8 cellular contexts compared by ENCODE assay signal in the genomic region with DNA sequence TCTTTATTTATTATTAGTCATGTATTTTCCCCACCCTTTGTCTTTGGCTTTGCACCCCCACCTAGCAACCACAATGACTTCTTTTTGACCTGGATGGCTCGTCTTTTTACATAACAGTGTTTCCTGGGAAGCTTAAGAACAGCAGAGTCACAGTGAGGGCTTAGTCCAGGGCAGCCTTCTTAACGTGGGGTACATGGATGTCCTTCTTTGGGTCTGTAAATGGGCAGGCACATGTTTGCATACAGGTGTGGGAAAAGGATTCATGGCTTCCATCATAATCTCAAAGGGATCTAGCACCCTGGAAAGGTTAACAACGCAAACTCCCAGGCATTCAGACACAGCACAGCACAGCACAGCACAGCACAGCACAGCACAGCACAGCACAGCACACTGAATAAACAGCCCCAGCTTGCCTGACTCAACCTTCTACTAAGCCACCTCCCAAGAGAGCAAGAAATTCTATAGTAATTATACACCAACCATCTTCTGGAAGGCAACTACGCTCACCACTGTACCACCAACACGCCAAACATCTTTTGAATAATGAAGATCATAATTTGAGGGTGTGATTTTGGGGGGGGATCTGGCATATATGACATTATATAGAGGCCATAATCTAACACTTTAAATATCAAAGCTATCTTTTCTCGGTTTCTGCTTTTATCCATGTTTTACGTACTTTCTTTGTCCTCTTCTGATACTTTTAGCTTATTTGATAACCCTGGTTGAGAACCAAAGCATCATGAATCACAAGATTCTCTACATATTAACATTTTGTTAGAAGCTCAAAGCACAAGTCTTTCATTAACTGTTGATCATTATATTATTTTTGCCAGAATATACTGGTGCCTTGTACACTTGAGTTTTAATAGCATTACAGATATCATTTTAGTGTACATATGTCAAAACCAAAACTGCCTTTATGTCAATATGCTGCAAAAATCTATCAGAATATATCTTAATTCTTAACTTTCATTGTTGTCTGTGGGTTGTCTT.
DNase-seq lines count a peak whose midpoint lies in the region; ATAC-seq and TF ChIP-seq lines count a peak whose summit lies in the region.

No MANE protein-coding gene starts in this region.

- 65% methylated on average over 7 of the region's 7 CpGs for WGBS in suprapubic skin

- H3K4me1 ChIP-seq in suprapubic skin = peaks cover 68% of the 10 kb centered on the region

- peak overlapping the region; percentile 84 for H3K4me3 Mint-ChIP-seq in activated T-cell treated with anti-CD3 and anti-CD28 coated beads, Interleukin-2, amount 50 U/mL, for 4 hours
- H3K4me3 Mint-ChIP-seq in activated T-helper 17 cell treated with anti-CD3 and anti-CD28 coated beads, Interleukin-2, amount 50 U/mL, for 72 hours = peak overlapping the region; percentile 91

- no peak for TF ChIP-seq POLR2A in suprapubic skin (IDR thresholded peaks at IDR 0.05)

- peak overlapping the region; percentile 92 for H3K27ac Mint-ChIP-seq in activated T-helper 17 cell treated with anti-CD3 and anti-CD28 coated beads, Interleukin-2, amount 50 U/mL, for 72 hours

- no peak for TF ChIP-seq EP300 in suprapubic skin (IDR thresholded peaks at IDR 0.05)

- peak overlapping the region; percentile 91 for H3K27ac ChIP-seq in suprapubic skin

- no peaks in the 10 kb centered on the region for H3K9me3 ChIP-seq in suprapubic skin

- no peak for ATAC-seq in activated T-cell treated with anti-CD3 and anti-CD28 coated beads, Interleukin-2, amount 50 U/mL, for 4 hours
- no peak for ATAC-seq in activated T-helper 17 cell treated with anti-CD3 and anti-CD28 coated beads, Interleukin-2, amount 50 U/mL, for 72 hours (replicated peaks)
- no peak for ATAC-seq in GM21447 (IDR thresholded peaks at IDR 0.05; ENCODE audit: unreplicated experiment)
- ATAC-seq in GM18858 (IDR thresholded peaks at IDR 0.05; ENCODE audit: unreplicated experiment) = no peak

- peak overlapping the region; percentile 54 for H3K4me3 ChIP-seq in suprapubic skin

- H3K36me3 Mint-ChIP-seq in activated T-cell treated with anti-CD3 and anti-CD28 coated beads, Interleukin-2, amount 50 U/mL, for 4 hours (ENCODE audit: insufficient read depth) = peaks cover 76% of the 10 kb centered on the region
- H3K36me3 Mint-ChIP-seq in activated T-helper 17 cell treated with anti-CD3 and anti-CD28 coated beads, Interleukin-2, amount 50 U/mL, for 72 hours (ENCODE audit: low read depth) = peaks cover 100% of the 10 kb centered on the region

- H3K4me1 Mint-ChIP-seq in activated T-cell treated with anti-CD3 and anti-CD28 coated beads, Interleukin-2, amount 50 U/mL, for 4 hours (ENCODE audit: low read depth) = peaks cover 86% of the 10 kb centered on the region
- peaks cover 71% of the 10 kb centered on the region for H3K4me1 Mint-ChIP-seq in activated T-helper 17 cell treated with anti-CD3 and anti-CD28 coated beads, Interleukin-2, amount 50 U/mL, for 72 hours

- H3K36me3 ChIP-seq in suprapubic skin = no peaks in the 10 kb centered on the region

- H3K27me3 Mint-ChIP-seq in activated T-cell treated with anti-CD3 and anti-CD28 coated beads, Interleukin-2, amount 50 U/mL, for 4 hours (ENCODE audit: low read depth) = no peaks in the 10 kb centered on the region
- H3K27me3 Mint-ChIP-seq in activated T-helper 17 cell treated with anti-CD3 and anti-CD28 coated beads, Interleukin-2, amount 50 U/mL, for 72 hours = no peaks in the 10 kb centered on the region

- TF ChIP-seq CTCF in suprapubic skin (IDR thresholded peaks at IDR 0.05) = no peak

- no peaks in the 10 kb centered on the region for H3K27me3 ChIP-seq in suprapubic skin

- DNase-seq in activated T-cell treated with anti-CD3 and anti-CD28 coated beads, Interleukin-2, amount 50 U/mL, for 4 hours = no peak
- DNase-seq in activated T-cell treated with anti-CD3 and anti-CD28 coated beads for 4 hours (no peak), iPS DF 19.7 (ENCODE audit: low read depth, low spot score) (peak; percentile 59), suprapubic skin (ENCODE audit: low spot score in 2 of 2) (no peak), 8988T (no peak)

- H3K9me3 Mint-ChIP-seq in activated T-cell treated with anti-CD3 and anti-CD28 coated beads, Interleukin-2, amount 50 U/mL, for 4 hours = no peaks in the 10 kb centered on the region
- no peaks in the 10 kb centered on the region for H3K9me3 Mint-ChIP-seq in activated T-helper 17 cell treated with anti-CD3 and anti-CD28 coated beads, Interleukin-2, amount 50 U/mL, for 72 hours
